ENCODE assay signal across 8 cellular contexts in genomic region chr2:47056875-47057731, GRCh38.
A peak's percentile ranks its signal among the peaks of the same experiment; 100 is the strongest.
DNase-seq lines count a peak whose midpoint lies in the region; ATAC-seq, FAIRE-seq and TF ChIP-seq lines count a peak whose summit lies in the region.

No MANE protein-coding gene starts in this region.

- in situ Hi-C loops in GM12878 (cut with MboI) = no loop called here

- H3K9me3 ChIP-seq in BLaER1 treated with 17β-estradiol and CSF1 and Interleukin-3, amounts not matched to agents 10 nM and 100 nM (replicated peaks in 1 of 11) = no peaks in the 10 kb centered on the region
- H3K9me3 ChIP-seq in GM12878 (replicated peaks; ENCODE audit: control insufficient read depth, insufficient read depth, low read length) (no peaks in the 10 kb centered on the region), mucosa of stomach (ENCODE audit: control insufficient read depth, low read length) (no peaks in the 10 kb centered on the region)

- peak overlapping the region; percentile 87 to 100 (median 97) for H3K27ac ChIP-seq in BLaER1 treated with 17β-estradiol and CSF1 and Interleukin-3, amounts not matched to agents 10 nM and 100 nM
- no peak overlapping the region for H3K27ac ChIP-seq in GM12878 (ENCODE audit: control insufficient read depth, insufficient read depth)

- no peak for TF ChIP-seq RAD21 in GM12878 (IDR thresholded peaks at IDR 0.05; ENCODE audit: insufficient read depth, low read depth, low read length)

- H3K36me3 ChIP-seq in BLaER1 treated with 17β-estradiol and CSF1 and Interleukin-3, amounts not matched to agents 10 nM and 100 nM = peaks cover 38 to 70% (median 61%) of the 10 kb centered on the region in 11 experiments
- H3K36me3 ChIP-seq in GM12878 (ENCODE audit: control insufficient read depth in 2 of 2, insufficient read depth in 2 of 2, low read length in 1 of 2) (peaks cover 6 to 12% of the 10 kb centered on the region in 2 experiments), mucosa of stomach (ENCODE audit: control insufficient read depth, insufficient read depth, low read length) (peaks cover under 1% of the 10 kb centered on the region)

- FAIRE-seq in GM12878 (lab: Jason Lieb, UNC) = peak; percentile 81

- DNase-seq in GM12878 (ENCODE audit: low read depth, low spot score) (no peak), NCI-H1105 treated with DMSO at 0.1 percent for 48 hours (lab: John Stamatoyannopoulos, UW) (no peak), HT-29 (ENCODE audit: low spot score) (no peak), DMS153 treated with DMSO at 0.1 percent for 48 hours (lab: John Stamatoyannopoulos, UW; ENCODE audit: unreplicated experiment) (no peak)

- H3K79me2 ChIP-seq in GM12878 (ENCODE audit: control insufficient read depth, insufficient read depth, low read length) = no peaks in the 10 kb centered on the region

- intact Hi-C loops in GM12878 (cut with micrococcal nuclease; ENCODE audit: unreplicated experiment) = no loop called here

- ATAC-seq in HG02973 (IDR thresholded peaks at IDR 0.05; ENCODE audit: unreplicated experiment) (peak; percentile 58), GM12878 (peak; percentile 74), HG02588 (IDR thresholded peaks at IDR 0.05; ENCODE audit: unreplicated experiment) (no peak)

- H3K4me3 ChIP-seq in BLaER1 treated with 17β-estradiol and CSF1 and Interleukin-3, amounts not matched to agents 10 nM and 100 nM = peak overlapping the region in 8 of 10 experiments; percentile 29 to 55 (median 44); a peak in 14 of 20 replicates
- H3K4me3 ChIP-seq in GM12878 (no peak overlapping the region), mucosa of stomach (ENCODE audit: low read length) (no peak overlapping the region)

- H3K9ac ChIP-seq in BLaER1 treated with 17β-estradiol and CSF1 and Interleukin-3, amounts not matched to agents 10 nM and 100 nM = peak overlapping the region; percentile 75 to 93 (median 85)
- H3K9ac ChIP-seq in GM12878 (ENCODE audit: control insufficient read depth, insufficient read depth, low read length) = no peak overlapping the region
- H3K9ac ChIP-seq in mucosa of stomach (ENCODE audit: low read length) = peak overlapping the region; percentile 34

- no peak for TF ChIP-seq CTCF in GM12878 (IDR thresholded peaks at IDR 0.05 in 2 of 3, conservative IDR thresholded peaks at IDR 0.05 in 1 of 3; ENCODE audit: control insufficient read depth in 2 of 3, extremely low read depth in 1 of 3, insufficient read depth in 1 of 3, low read depth in 3 of 3, low read length in 3 of 3)

- POLR2A ChIA-PET in GM12878 (lab: Charles Lee) = interaction anchor here (0.9 to 1.2 kb wide), 2 partner anchors 9 to 74 kb away, joined by 3 read pairs; no protein-coding TSS in a partner anchor

- no peak for TF ChIP-seq POLR2A in GM12878 (IDR thresholded peaks at IDR 0.05; ENCODE audit: low read depth, low read length)

- no peak overlapping the region for H2AFZ ChIP-seq in GM12878 (ENCODE audit: control insufficient read depth, low read depth, low read length)

- no TSS peak for BruUV-seq in GM12878 (replicated peaks; lab: Mats Ljungman, UMichigan)

- peaks cover 0 to 76% (median 0%) of the 10 kb centered on the region in 11 experiments; a peak in 5 of 22 replicates for H4K20me1 ChIP-seq in BLaER1 treated with 17β-estradiol and CSF1 and Interleukin-3, amounts not matched to agents 10 nM and 100 nM
- no peaks in the 10 kb centered on the region for H4K20me1 ChIP-seq in GM12878 (ENCODE audit: control insufficient read depth, insufficient read depth)

- SMC1A ChIA-PET in GM12878 (lab: Charles Lee; ENCODE audit: uncharacterized antibody, unreplicated experiment) = interaction anchor here (1.0 kb wide), 1 partner anchor 14 kb away, joined by 4 read pairs; no protein-coding TSS in a partner anchor

- 60% methylated on average over 16 of the region's 16 CpGs for WGBS in GM12878 (ENCODE audit: insufficient coverage, insufficient replicate concordance, low lambda C conversion rate, missing lambda C conversion rate)

- H3K27me3 ChIP-seq in BLaER1 treated with 17β-estradiol and CSF1 and Interleukin-3, amounts not matched to agents 10 nM and 100 nM = no peaks in the 10 kb centered on the region
- no peaks in the 10 kb centered on the region for H3K27me3 ChIP-seq in GM12878 (replicated peaks in 1 of 2; ENCODE audit: control insufficient read depth in 2 of 2, insufficient read depth in 2 of 2, low read length in 1 of 2)
- H3K27me3 ChIP-seq in mucosa of stomach (ENCODE audit: control insufficient read depth, insufficient read depth, low read length) = no peaks in the 10 kb centered on the region

- H3K4me1 ChIP-seq in BLaER1 treated with 17β-estradiol and CSF1 and Interleukin-3, amounts not matched to agents 10 nM and 100 nM = peaks cover 81 to 100% (median 99%) of the 10 kb centered on the region in 10 experiments
- peaks cover 10% of the 10 kb centered on the region for H3K4me1 ChIP-seq in GM12878 (ENCODE audit: control insufficient read depth, insufficient read depth, low read length)
- peaks cover 38% of the 10 kb centered on the region for H3K4me1 ChIP-seq in mucosa of stomach (ENCODE audit: control insufficient read depth, insufficient read depth, low read length)

- RAD21 ChIA-PET in GM12878 (lab: Charles Lee; ENCODE audit: unreplicated experiment) = interaction anchor here (1.0 to 1.4 kb wide), 5 partner anchors 18 to 266 kb away, joined by 3 read pairs; no protein-coding TSS in a partner anchor

- CTCF ChIA-PET in GM12878 (lab: Yijun Ruan, JAX) = no interaction called here

- TF ChIP-seq EP300 in GM12878 (IDR thresholded peaks at IDR 0.05; ENCODE audit: borderline replicate concordance in 1 of 2, control insufficient read depth in 1 of 2, low read depth in 2 of 2, low read length in 2 of 2) = no peak

- H3K4me2 ChIP-seq in BLaER1 treated with 17β-estradiol and CSF1 and Interleukin-3, amounts not matched to agents 10 nM and 100 nM = peak overlapping the region; percentile 87 to 99 (median 94)
- H3K4me2 ChIP-seq in GM12878 (ENCODE audit: control insufficient read depth, insufficient read depth) = 0 out of 2 replicates have a peak overlapping the region, but pooled peaks have one; percentile 0

TF ChIP-seq in GM12878, 131 proteins besides CTCF, POLR2A, EP300 and RAD21 (continues in another document):
- TF ChIP-seq MTA3 (IDR thresholded peaks at IDR 0.05; ENCODE audit: borderline replicate concordance, low read length) (no peak), EGR1 (IDR thresholded peaks at IDR 0.05; ENCODE audit: borderline replicate concordance in 1 of 2, low read depth in 2 of 2, low read length in 2 of 2) (peak in 1 of 2 experiments; percentile 54; a peak in 1 of 3 replicates), HSF1 (IDR thresholded peaks at IDR 0.05; ENCODE audit: low read depth, low read length) (no peak), MEF2B (IDR thresholded peaks at IDR 0.05; ENCODE audit: partially characterized antibody, poor library complexity, severe bottlenecking) (peak; percentile 20), BHLHE40 (IDR thresholded peaks at IDR 0.05; ENCODE audit: borderline replicate concordance in 1 of 2, low read depth in 2 of 2, low read length in 1 of 2) (peak; percentile 60 to 75; a peak in 2 of 4 replicates), MAX (IDR thresholded peaks at IDR 0.05; ENCODE audit: low read depth, low read length) (no peak), IRF4 (IDR thresholded peaks at IDR 0.05; ENCODE audit: low read depth, low read length) (no peak), ZNF687 (IDR thresholded peaks at IDR 0.05) (no peak), EED (IDR thresholded peaks at IDR 0.05; ENCODE audit: low read depth) (peak; percentile 17; the same call in 1 of the 2 replicates)

Comparison
In these comparisons a context has a peak if more than half of its experiments do, and no peak if none do; other contexts are left out.
1. H3K4me3 ChIP-seq: peak in BLaER1 treated with 17β-estradiol and CSF1 and Interleukin-3, amounts not matched to agents 10 nM and 100 nM (8 of 10); none in GM12878 (single experiment) and mucosa of stomach (single experiment).